Comparison of ENCODE assay signal across 26 cellular contexts in genomic region chr2:106976548-106976947, GRCh38.
"Had no signal": no experiment of that assay in that cellular context is flagged by ENCODE, and none has a peak within 500 bp of the region (broad histone marks: within the 10 kb centered on the region; RNA-seq: fewer than 3 reads in every experiment).

No MANE protein-coding gene starts in this region.

- H3K9me3 ChIP-seq: left ventricle myocardium inferior, mucosa of descending colon, neutrophil, ovary, right atrium auricular region, spleen, suprapubic skin, thoracic aorta, tibial artery, upper lobe of right lung had no signal

- H3K4me3 ChIP-seq: hepatocyte, left ventricle myocardium inferior, lung, mucosa of descending colon, ovary, right atrium auricular region, skin epidermis, spleen, suprapubic skin, thoracic aorta, tibial artery, upper lobe of right lung had no signal

- H3K79me2 ChIP-seq: hepatocyte had no signal

- FAIRE-seq: urothelium cell line had no signal

- H3K27ac ChIP-seq: hepatocyte, left ventricle myocardium inferior, neutrophil, ovary, right atrium auricular region, skin epidermis, spleen, suprapubic skin, thoracic aorta, tibial artery, upper lobe of right lung had no signal

- H3K4me2 ChIP-seq: hepatocyte had no signal

- H3K4me1 Mint-ChIP-seq: naive thymus-derived CD4-positive, alpha-beta T cell; neural crest cell; stimulated activated effector memory CD8-positive, alpha-beta T cell treated with anti-CD3 and anti-CD28 coated beads, Interleukin-12 subunit alpha, Interleukin-12 subunit beta, amount 100 ng/mL, for 72 hours had no signal

- H3K9me3 Mint-ChIP-seq: neural crest cell; stimulated activated effector memory CD8-positive, alpha-beta T cell treated with anti-CD3 and anti-CD28 coated beads, Interleukin-12 subunit alpha, Interleukin-12 subunit beta, amount 100 ng/mL, for 72 hours; stimulated activated naive CD8-positive, alpha-beta T cell treated with anti-CD3 and anti-CD28 coated beads, Interleukin-15, Interleukin-2, amounts not matched to agents 100 ng/mL and 50 ng/mL, for 24 hours had no signal

- H3K27me3 ChIP-seq: hepatocyte, neutrophil, ovary, right atrium auricular region, spleen, suprapubic skin, tibial artery, upper lobe of right lung had no signal

- H3K36me3 Mint-ChIP-seq: naive thymus-derived CD4-positive, alpha-beta T cell; natural killer cell treated with Interleukin-12 subunit alpha and Interleukin-12 subunit beta and Interleukin-15 and Interleukin-18, amount 100 ng/mL, for 72 hours; stimulated activated effector memory CD8-positive, alpha-beta T cell treated with anti-CD3 and anti-CD28 coated beads, Interleukin-12 subunit alpha, Interleukin-12 subunit beta, amount 100 ng/mL, for 72 hours had no signal

- H3K4me3 Mint-ChIP-seq: naive thymus-derived CD4-positive, alpha-beta T cell; natural killer cell treated with Interleukin-12 subunit alpha and Interleukin-12 subunit beta and Interleukin-15 and Interleukin-18, amount 100 ng/mL, for 72 hours; neural crest cell; stimulated activated effector memory CD8-positive, alpha-beta T cell treated with anti-CD3 and anti-CD28 coated beads, Interleukin-12 subunit alpha, Interleukin-12 subunit beta, amount 100 ng/mL, for 72 hours; stimulated activated naive CD8-positive, alpha-beta T cell treated with anti-CD3 and anti-CD28 coated beads, Interleukin-15, Interleukin-2, amounts not matched to agents 100 ng/mL and 50 ng/mL, for 24 hours had no signal

- H3K27me3 Mint-ChIP-seq: natural killer cell treated with Interleukin-12 subunit alpha and Interleukin-12 subunit beta and Interleukin-15 and Interleukin-18, amount 100 ng/mL, for 72 hours; progenitor cell of endocrine pancreas; stimulated activated naive CD8-positive, alpha-beta T cell treated with anti-CD3 and anti-CD28 coated beads, Interleukin-15, Interleukin-2, amounts not matched to agents 100 ng/mL and 50 ng/mL, for 24 hours had no signal

- H3K4me1 ChIP-seq: left ventricle myocardium inferior, right atrium auricular region, spleen, suprapubic skin, upper lobe of right lung had no signal

- H3K36me3 ChIP-seq: left ventricle myocardium inferior, neutrophil, ovary, right atrium auricular region, spleen, suprapubic skin, thoracic aorta, tibial artery, upper lobe of right lung had no signal

- H2AFZ ChIP-seq: hepatocyte had no signal

- DNase-seq: islet precursor cell; left ventricle myocardium inferior; midbrain; mucosa of descending colon; naive thymus-derived CD4-positive, alpha-beta T cell; occipital lobe; ovary; spleen; stimulated activated CD4-positive, alpha-beta T cell treated with anti-CD3 and anti-CD28 coated beads, Interleukin-4, amount 100 ng/mL, for 24 hours; stimulated activated naive CD4-positive, alpha-beta T cell; tibial artery; trophoblast cell; upper lobe of right lung had no signal

- H3K27ac Mint-ChIP-seq: natural killer cell treated with Interleukin-12 subunit alpha and Interleukin-12 subunit beta and Interleukin-15 and Interleukin-18, amount 100 ng/mL, for 72 hours; progenitor cell of endocrine pancreas; stimulated activated effector memory CD8-positive, alpha-beta T cell treated with anti-CD3 and anti-CD28 coated beads, Interleukin-12 subunit alpha, Interleukin-12 subunit beta, amount 100 ng/mL, for 72 hours; stimulated activated naive CD8-positive, alpha-beta T cell treated with anti-CD3 and anti-CD28 coated beads, Interleukin-15, Interleukin-2, amounts not matched to agents 100 ng/mL and 50 ng/mL, for 24 hours had no signal
